Comparison of ENCODE assay signal across 1 cellular context in the genomic region with DNA sequence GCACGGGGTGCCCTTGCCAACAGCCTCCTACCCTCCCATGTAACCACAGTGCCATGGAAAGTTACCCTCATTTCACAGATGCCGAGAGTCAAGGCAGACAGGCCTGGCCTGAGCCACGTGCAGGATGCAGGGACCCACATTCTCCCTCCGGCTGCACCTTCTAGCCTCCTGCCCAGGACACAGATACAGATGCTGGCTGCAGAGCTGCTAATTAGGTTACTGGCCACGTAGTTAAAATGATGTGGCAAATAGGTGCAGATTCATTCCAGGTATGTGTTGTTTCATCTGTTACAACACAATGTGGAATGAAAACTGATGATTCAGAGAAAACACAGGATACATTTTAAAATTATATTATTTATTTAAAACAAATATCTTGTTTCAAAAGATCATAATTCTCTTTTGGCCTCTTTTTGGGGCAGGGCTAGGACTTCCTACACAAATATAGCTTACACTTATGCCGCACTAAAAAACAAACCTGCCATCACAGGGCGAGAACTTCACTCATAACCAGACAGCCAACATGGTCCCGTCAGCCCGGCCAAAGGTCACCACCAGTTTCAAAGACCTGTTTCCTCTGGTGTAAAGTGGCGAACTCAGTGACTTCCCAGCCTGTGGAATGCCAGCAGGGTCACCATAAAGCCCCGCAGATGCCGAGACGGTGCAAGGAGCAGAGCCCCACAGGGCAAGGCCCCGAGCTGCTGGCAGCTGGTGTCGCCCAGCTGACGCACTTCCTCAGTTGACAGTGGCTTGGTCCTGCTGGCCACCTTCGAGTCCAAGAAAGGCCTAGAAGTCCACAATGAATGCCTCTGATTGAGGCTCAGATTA.
A peak's percentile ranks its signal among the peaks of the same experiment; 100 is the strongest.
TF ChIP-seq lines count a peak whose summit lies in the region.

No MANE protein-coding gene starts in this region.

TF ChIP-seq in HepG2, 621 proteins besides CTCF, POLR2A, EP300 and RAD21 (continued from another document):
- TF ChIP-seq, protein P1, sequence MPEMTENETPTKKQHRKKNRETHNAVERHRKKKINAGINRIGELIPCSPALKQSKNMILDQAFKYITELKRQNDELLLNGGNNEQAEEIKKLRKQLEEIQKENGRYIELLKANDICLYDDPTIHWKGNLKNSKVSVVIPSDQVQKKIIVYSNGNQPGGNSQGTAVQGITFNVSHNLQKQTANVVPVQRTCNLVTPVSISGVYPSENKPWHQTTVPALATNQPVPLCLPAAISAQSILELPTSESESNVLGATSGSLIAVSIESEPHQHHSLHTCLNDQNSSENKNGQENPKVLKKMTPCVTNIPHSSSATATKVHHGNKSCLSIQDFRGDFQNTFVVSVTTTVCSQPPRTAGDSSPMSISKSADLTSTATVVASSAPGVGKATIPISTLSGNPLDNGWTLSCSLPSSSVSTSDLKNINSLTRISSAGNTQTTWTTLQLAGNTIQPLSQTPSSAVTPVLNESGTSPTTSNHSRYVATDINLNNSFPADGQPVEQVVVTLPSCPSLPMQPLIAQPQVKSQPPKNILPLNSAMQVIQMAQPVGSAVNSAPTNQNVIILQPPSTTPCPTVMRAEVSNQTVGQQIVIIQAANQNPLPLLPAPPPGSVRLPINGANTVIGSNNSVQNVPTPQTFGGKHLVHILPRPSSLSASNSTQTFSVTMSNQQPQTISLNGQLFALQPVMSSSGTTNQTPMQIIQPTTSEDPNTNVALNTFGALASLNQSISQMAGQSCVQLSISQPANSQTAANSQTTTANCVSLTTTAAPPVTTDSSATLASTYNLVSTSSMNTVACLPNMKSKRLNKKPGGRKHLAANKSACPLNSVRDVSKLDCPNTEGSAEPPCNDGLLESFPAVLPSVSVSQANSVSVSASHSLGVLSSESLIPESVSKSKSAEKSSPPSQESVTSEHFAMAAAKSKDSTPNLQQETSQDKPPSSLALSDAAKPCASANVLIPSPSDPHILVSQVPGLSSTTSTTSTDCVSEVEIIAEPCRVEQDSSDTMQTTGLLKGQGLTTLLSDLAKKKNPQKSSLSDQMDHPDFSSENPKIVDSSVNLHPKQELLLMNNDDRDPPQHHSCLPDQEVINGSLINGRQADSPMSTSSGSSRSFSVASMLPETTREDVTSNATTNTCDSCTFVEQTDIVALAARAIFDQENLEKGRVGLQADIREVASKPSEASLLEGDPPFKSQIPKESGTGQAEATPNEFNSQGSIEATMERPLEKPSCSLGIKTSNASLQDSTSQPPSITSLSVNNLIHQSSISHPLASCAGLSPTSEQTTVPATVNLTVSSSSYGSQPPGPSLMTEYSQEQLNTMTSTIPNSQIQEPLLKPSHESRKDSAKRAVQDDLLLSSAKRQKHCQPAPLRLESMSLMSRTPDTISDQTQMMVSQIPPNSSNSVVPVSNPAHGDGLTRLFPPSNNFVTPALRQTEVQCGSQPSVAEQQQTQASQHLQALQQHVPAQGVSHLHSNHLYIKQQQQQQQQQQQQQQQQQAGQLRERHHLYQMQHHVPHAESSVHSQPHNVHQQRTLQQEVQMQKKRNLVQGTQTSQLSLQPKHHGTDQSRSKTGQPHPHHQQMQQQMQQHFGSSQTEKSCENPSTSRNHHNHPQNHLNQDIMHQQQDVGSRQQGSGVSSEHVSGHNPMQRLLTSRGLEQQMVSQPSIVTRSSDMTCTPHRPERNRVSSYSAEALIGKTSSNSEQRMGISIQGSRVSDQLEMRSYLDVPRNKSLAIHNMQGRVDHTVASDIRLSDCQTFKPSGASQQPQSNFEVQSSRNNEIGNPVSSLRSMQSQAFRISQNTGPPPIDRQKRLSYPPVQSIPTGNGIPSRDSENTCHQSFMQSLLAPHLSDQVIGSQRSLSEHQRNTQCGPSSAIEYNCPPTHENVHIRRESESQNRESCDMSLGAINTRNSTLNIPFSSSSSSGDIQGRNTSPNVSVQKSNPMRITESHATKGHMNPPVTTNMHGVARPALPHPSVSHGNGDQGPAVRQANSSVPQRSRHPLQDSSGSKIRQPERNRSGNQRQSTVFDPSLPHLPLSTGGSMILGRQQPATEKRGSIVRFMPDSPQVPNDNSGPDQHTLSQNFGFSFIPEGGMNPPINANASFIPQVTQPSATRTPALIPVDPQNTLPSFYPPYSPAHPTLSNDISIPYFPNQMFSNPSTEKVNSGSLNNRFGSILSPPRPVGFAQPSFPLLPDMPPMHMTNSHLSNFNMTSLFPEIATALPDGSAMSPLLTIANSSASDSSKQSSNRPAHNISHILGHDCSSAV (CRISPR knock-in tag; IDR thresholded peaks at IDR 0.05; ENCODE audit: borderline replicate concordance), result no peak
- TF ChIP-seq KLF11 (CRISPR knock-in tag; IDR thresholded peaks at IDR 0.05) (no peak), KDM2A (CRISPR knock-in tag; IDR thresholded peaks at IDR 0.05; ENCODE audit: borderline replicate concordance, low read depth) (0 out of 2 replicates have a peak, but pooled peaks have one; percentile 48), ATF1 (CRISPR knock-in tag; IDR thresholded peaks at IDR 0.05) (no peak), ZBTB20 (CRISPR knock-in tag; IDR thresholded peaks at IDR 0.05; ENCODE audit: borderline replicate concordance, low read depth) (0 out of 2 replicates have a peak, but pooled peaks have one; percentile 46), CREB1 (IDR thresholded peaks at IDR 0.05) (no peak), CREB1 (CRISPR knock-in tag; IDR thresholded peaks at IDR 0.05) (peak; percentile 44; the same call in 1 of the 2 replicates), RCOR2 (CRISPR knock-in tag; IDR thresholded peaks at IDR 0.05) (peak; percentile 71; the same call in 1 of the 2 replicates), ZNF17 (CRISPR knock-in tag; IDR thresholded peaks at IDR 0.05) (no peak), ZNF883 (CRISPR knock-in tag; IDR thresholded peaks at IDR 0.05; ENCODE audit: not compliant biosample characterization) (peak; percentile 33), KLF15 (CRISPR knock-in tag; IDR thresholded peaks at IDR 0.05; ENCODE audit: borderline replicate concordance) (no peak), ZNF333 (CRISPR knock-in tag; IDR thresholded peaks at IDR 0.05; ENCODE audit: borderline replicate concordance) (0 out of 2 replicates have a peak, but pooled peaks have one; percentile 44), FOXA3 (CRISPR knock-in tag; IDR thresholded peaks at IDR 0.05) (peak; percentile 53), CAMTA2 (CRISPR knock-in tag; IDR thresholded peaks at IDR 0.05; ENCODE audit: borderline replicate concordance) (0 out of 2 replicates have a peak, but pooled peaks have one; percentile 55), AGO1 (IDR thresholded peaks at IDR 0.05; ENCODE audit: low read depth, low read length, poor library complexity, severe bottlenecking) (no peak), ZNF343 (CRISPR knock-in tag; IDR thresholded peaks at IDR 0.05) (no peak), ARNT2 (CRISPR knock-in tag; IDR thresholded peaks at IDR 0.05; ENCODE audit: low read depth) (no peak), ZNF10 (CRISPR knock-in tag; IDR thresholded peaks at IDR 0.05; ENCODE audit: borderline replicate concordance, low read depth) (no peak), THAP11 (CRISPR knock-in tag; IDR thresholded peaks at IDR 0.05) (peak; percentile 27; the same call in 1 of the 2 replicates), RXRB (CRISPR knock-in tag; IDR thresholded peaks at IDR 0.05; ENCODE audit: borderline replicate concordance) (peak; percentile 77), DPF2 (CRISPR knock-in tag; IDR thresholded peaks at IDR 0.05; ENCODE audit: borderline replicate concordance, low read depth) (0 out of 2 replicates have a peak, but pooled peaks have one; percentile 31), LCORL (IDR thresholded peaks at IDR 0.05) (no peak), LCORL (CRISPR knock-in tag; IDR thresholded peaks at IDR 0.05) (peak; percentile 78), TBL1XR1 (IDR thresholded peaks at IDR 0.05; ENCODE audit: borderline replicate concordance, low read length, partially characterized antibody) (peak; percentile 33), NCOA5 (CRISPR knock-in tag; IDR thresholded peaks at IDR 0.05) (no peak), PPARG (CRISPR knock-in tag; conservative IDR thresholded peaks at IDR 0.05) (peak; percentile 67; the same call in 1 of the 2 replicates), ZNF720 (CRISPR knock-in tag; IDR thresholded peaks at IDR 0.05) (no peak), RXRA (CRISPR knock-in tag; IDR thresholded peaks at IDR 0.05) (peak; percentile 69; the same call in 1 of the 2 replicates), BCL6 (CRISPR knock-in tag; IDR thresholded peaks at IDR 0.05) (peak; percentile 45)
- TF ChIP-seq, protein P2, sequence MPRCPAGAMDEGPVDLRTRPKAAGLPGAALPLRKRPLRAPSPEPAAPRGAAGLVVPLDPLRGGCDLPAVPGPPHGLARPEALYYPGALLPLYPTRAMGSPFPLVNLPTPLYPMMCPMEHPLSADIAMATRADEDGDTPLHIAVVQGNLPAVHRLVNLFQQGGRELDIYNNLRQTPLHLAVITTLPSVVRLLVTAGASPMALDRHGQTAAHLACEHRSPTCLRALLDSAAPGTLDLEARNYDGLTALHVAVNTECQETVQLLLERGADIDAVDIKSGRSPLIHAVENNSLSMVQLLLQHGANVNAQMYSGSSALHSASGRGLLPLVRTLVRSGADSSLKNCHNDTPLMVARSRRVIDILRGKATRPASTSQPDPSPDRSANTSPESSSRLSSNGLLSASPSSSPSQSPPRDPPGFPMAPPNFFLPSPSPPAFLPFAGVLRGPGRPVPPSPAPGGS (CRISPR knock-in tag; IDR thresholded peaks at IDR 0.05), result no peak
- TF ChIP-seq, protein P3, sequence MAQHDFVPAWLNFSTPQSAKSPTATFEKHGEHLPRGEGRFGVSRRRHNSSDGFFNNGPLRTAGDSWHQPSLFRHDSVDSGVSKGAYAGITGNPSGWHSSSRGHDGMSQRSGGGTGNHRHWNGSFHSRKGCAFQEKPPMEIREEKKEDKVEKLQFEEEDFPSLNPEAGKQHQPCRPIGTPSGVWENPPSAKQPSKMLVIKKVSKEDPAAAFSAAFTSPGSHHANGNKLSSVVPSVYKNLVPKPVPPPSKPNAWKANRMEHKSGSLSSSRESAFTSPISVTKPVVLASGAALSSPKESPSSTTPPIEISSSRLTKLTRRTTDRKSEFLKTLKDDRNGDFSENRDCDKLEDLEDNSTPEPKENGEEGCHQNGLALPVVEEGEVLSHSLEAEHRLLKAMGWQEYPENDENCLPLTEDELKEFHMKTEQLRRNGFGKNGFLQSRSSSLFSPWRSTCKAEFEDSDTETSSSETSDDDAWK (CRISPR knock-in tag; IDR thresholded peaks at IDR 0.05), result no peak
- TF ChIP-seq, protein P4, sequence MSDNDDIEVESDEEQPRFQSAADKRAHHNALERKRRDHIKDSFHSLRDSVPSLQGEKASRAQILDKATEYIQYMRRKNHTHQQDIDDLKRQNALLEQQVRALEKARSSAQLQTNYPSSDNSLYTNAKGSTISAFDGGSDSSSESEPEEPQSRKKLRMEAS (IDR thresholded peaks at IDR 0.05), result peak; percentile 31; the same call in 1 of the 2 replicates
- TF ChIP-seq, protein P5, sequence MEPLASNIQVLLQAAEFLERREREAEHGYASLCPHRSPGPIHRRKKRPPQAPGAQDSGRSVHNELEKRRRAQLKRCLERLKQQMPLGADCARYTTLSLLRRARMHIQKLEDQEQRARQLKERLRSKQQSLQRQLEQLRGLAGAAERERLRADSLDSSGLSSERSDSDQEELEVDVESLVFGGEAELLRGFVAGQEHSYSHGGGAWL (CRISPR knock-in tag; IDR thresholded peaks at IDR 0.05), result no peak
- TF ChIP-seq, protein P6, sequence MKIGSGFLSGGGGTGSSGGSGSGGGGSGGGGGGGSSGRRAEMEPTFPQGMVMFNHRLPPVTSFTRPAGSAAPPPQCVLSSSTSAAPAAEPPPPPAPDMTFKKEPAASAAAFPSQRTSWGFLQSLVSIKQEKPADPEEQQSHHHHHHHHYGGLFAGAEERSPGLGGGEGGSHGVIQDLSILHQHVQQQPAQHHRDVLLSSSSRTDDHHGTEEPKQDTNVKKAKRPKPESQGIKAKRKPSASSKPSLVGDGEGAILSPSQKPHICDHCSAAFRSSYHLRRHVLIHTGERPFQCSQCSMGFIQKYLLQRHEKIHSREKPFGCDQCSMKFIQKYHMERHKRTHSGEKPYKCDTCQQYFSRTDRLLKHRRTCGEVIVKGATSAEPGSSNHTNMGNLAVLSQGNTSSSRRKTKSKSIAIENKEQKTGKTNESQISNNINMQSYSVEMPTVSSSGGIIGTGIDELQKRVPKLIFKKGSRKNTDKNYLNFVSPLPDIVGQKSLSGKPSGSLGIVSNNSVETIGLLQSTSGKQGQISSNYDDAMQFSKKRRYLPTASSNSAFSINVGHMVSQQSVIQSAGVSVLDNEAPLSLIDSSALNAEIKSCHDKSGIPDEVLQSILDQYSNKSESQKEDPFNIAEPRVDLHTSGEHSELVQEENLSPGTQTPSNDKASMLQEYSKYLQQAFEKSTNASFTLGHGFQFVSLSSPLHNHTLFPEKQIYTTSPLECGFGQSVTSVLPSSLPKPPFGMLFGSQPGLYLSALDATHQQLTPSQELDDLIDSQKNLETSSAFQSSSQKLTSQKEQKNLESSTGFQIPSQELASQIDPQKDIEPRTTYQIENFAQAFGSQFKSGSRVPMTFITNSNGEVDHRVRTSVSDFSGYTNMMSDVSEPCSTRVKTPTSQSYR (CRISPR knock-in tag; IDR thresholded peaks at IDR 0.05; ENCODE audit: borderline replicate concordance), result no peak
- TF ChIP-seq, protein P7, sequence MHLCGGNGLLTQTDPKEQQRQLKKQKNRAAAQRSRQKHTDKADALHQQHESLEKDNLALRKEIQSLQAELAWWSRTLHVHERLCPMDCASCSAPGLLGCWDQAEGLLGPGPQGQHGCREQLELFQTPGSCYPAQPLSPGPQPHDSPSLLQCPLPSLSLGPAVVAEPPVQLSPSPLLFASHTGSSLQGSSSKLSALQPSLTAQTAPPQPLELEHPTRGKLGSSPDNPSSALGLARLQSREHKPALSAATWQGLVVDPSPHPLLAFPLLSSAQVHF (CRISPR knock-in tag; IDR thresholded peaks at IDR 0.05), result no peak
- TF ChIP-seq, protein P8, sequence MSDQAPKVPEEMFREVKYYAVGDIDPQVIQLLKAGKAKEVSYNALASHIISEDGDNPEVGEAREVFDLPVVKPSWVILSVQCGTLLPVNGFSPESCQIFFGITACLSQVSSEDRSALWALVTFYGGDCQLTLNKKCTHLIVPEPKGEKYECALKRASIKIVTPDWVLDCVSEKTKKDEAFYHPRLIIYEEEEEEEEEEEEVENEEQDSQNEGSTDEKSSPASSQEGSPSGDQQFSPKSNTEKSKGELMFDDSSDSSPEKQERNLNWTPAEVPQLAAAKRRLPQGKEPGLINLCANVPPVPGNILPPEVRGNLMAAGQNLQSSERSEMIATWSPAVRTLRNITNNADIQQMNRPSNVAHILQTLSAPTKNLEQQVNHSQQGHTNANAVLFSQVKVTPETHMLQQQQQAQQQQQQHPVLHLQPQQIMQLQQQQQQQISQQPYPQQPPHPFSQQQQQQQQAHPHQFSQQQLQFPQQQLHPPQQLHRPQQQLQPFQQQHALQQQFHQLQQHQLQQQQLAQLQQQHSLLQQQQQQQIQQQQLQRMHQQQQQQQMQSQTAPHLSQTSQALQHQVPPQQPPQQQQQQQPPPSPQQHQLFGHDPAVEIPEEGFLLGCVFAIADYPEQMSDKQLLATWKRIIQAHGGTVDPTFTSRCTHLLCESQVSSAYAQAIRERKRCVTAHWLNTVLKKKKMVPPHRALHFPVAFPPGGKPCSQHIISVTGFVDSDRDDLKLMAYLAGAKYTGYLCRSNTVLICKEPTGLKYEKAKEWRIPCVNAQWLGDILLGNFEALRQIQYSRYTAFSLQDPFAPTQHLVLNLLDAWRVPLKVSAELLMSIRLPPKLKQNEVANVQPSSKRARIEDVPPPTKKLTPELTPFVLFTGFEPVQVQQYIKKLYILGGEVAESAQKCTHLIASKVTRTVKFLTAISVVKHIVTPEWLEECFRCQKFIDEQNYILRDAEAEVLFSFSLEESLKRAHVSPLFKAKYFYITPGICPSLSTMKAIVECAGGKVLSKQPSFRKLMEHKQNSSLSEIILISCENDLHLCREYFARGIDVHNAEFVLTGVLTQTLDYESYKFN (CRISPR knock-in tag; conservative IDR thresholded peaks at IDR 0.05), result peak; percentile 72
TF ChIP-seq in HepG2: peak in this region for 106.
